16 cellular contexts compared by ENCODE assay signal in the genomic region with DNA sequence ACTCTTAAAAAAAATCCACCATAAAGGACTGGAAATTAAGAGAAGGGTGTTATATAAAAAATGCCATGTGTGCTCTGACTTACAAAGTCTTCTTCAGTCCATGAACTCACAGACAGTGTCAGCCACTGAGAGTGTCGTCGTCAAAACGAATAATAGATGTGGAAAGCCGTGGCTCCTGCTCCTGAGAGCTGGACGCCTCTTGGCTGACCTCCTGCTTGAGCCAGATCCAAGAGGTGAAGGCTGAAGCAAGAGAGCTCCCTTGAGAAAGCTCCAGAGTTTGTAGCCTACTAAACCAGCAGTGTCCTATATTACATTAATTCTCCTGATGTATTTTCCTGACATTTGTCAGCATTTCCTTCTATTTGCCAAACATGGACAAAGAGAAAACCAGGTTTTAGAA.
"Had no signal": no experiment of that assay in that cellular context is flagged by ENCODE, and none has a peak within 500 bp of the region (broad histone marks: within the 10 kb centered on the region; RNA-seq: fewer than 3 reads in every experiment).

No MANE protein-coding gene starts in this region.

- H3K36me3 ChIP-seq: pancreas, upper lobe of left lung, WERI-Rb-1 had no signal

- DNase-seq: activated CD4-positive, alpha-beta T cell treated with anti-CD3 and anti-CD28 coated beads for 36 hours; activated CD8-positive, alpha-beta memory T cell treated with anti-CD3 and anti-CD28 coated beads, Interleukin-2, amount 50 U/mL, for 4 hours; activated CD8-positive, alpha-beta T cell treated with anti-CD3 and anti-CD28 coated beads for 36 hours; activated naive CD4-positive, alpha-beta T cell; activated naive CD8-positive, alpha-beta T cell treated with anti-CD3 and anti-CD28 coated beads, Interleukin-2, amount 50 U/mL, for 24 hours; central memory CD4-positive, alpha-beta T cell; effector CD4-positive, alpha-beta T cell; mesenchymal stem cell; stimulated activated CD4-positive, alpha-beta T cell treated with anti-CD3 and anti-CD28 coated beads, Interleukin-2, amount 100 ng/mL, for 24 hours; stimulated activated naive B cell treated with anti-CD40 and anti-IgM and Interleukin-4, amounts not matched to agents 10 μg/mL and 1 μg/mL and 100 μg/mL, for 72 hours; T-cell; upper lobe of left lung; WERI-Rb-1 had no signal

- H3K9me3 ChIP-seq: pancreas, upper lobe of left lung had no signal

- H3K4me1 ChIP-seq: pancreas, upper lobe of left lung had no signal

- FAIRE-seq: endothelial cell of umbilical vein, pancreas had no signal

- H3K4me3 ChIP-seq: coronary artery, pancreas, upper lobe of left lung had no signal

- ATAC-seq: activated CD4-positive, alpha-beta T cell treated with anti-CD3 and anti-CD28 coated beads for 36 hours; activated CD8-positive, alpha-beta T cell treated with anti-CD3 and anti-CD28 coated beads for 36 hours; activated naive CD8-positive, alpha-beta T cell treated with anti-CD3 and anti-CD28 coated beads, Interleukin-2, amount 50 U/mL, for 24 hours; stimulated activated naive B cell treated with anti-CD40 and anti-IgM and Interleukin-4, amounts not matched to agents 10 μg/mL and 1 μg/mL and 100 μg/mL, for 72 hours; T-cell had no signal

- H3K27me3 ChIP-seq: pancreas, upper lobe of left lung had no signal

- H3K27ac ChIP-seq: coronary artery, pancreas, upper lobe of left lung, WERI-Rb-1 had no signal
